ENCODE assay signal across 33 cellular contexts in genomic region chr11:133504906-133505305, GRCh38. TPM values are rescaled to one million over a fixed set of nuclear protein-coding genes. Genes with fewer than 3 reads are reported as not detected.
"Had no signal": no experiment of that assay in that cellular context is flagged by ENCODE, and none has a peak within 500 bp of the region (broad histone marks: within the 10 kb centered on the region; RNA-seq: fewer than 3 reads in every experiment).

No MANE protein-coding gene starts in this region.

- H3K36me3 ChIP-seq: brain microvascular endothelial cell, esophagus squamous epithelium, gastroesophageal sphincter, WERI-Rb-1 had no signal

- H3K27me3 ChIP-seq: brain microvascular endothelial cell had no signal

- H3K9me3 Mint-ChIP-seq: activated B cell treated with CpG ODN at 0.5 μM for 24 hours; activated CD8-positive, alpha-beta T cell treated with anti-CD3 and anti-CD28 coated beads for 36 hours; activated T-cell treated with anti-CD3 and anti-CD28 coated beads, Interleukin-2, amount 50 U/mL, for 4 hours; T-helper 1 cell treated with Interleukin-12 subunit alpha and Interleukin-12 subunit beta and Interleukin-4 antibody, amounts not matched to agents 30 μg/mL and 1 μg/mL, for 36 hours; T-helper 2 cell treated with Interferon-gamma antibody and Interleukin-4, amounts not matched to agents 5 μg/mL and 100 μg/mL, for 36 hours had no signal

- H3K4me1 ChIP-seq: gastroesophageal sphincter had no signal

- ATAC-seq: activated CD4-positive, CD25-positive, alpha-beta regulatory T cell treated with anti-CD3 and anti-CD28 coated beads, Interleukin-2, amount 50 U/mL, for 24 hours; activated CD8-positive, alpha-beta T cell treated with anti-CD3 and anti-CD28 coated beads for 36 hours; activated T-cell treated with anti-CD3 and anti-CD28 coated beads, Interleukin-2, amount 50 U/mL, for 4 hours; activated T-helper 17 cell treated with anti-CD3 and anti-CD28 coated beads, Interleukin-2, amount 50 U/mL, for 72 hours; effector memory CD8-positive, alpha-beta T cell; gastroesophageal sphincter; T-cell had no signal

- H3K4me3 Mint-ChIP-seq: activated B cell treated with CpG ODN at 0.5 μM for 24 hours; activated CD8-positive, alpha-beta T cell treated with anti-CD3 and anti-CD28 coated beads for 36 hours; activated naive CD8-positive, alpha-beta T cell; activated T-cell treated with anti-CD3 and anti-CD28 coated beads, Interleukin-2, amount 50 U/mL, for 4 hours; activated T-helper 17 cell treated with anti-CD3 and anti-CD28 coated beads, Interleukin-2, amount 50 U/mL, for 72 hours; central memory CD8-positive, alpha-beta T cell; effector memory CD8-positive, alpha-beta T cell; T-cell; T-helper 1 cell treated with Interleukin-12 subunit alpha and Interleukin-12 subunit beta and Interleukin-4 antibody, amounts not matched to agents 30 μg/mL and 1 μg/mL, for 36 hours; T-helper 2 cell treated with Interferon-gamma antibody and Interleukin-4, amounts not matched to agents 5 μg/mL and 100 μg/mL, for 36 hours had no signal

- H3K4me1 Mint-ChIP-seq: activated B cell treated with CpG ODN at 0.5 μM for 24 hours; activated T-helper 17 cell treated with anti-CD3 and anti-CD28 coated beads, Interleukin-2, amount 50 U/mL, for 72 hours; central memory CD8-positive, alpha-beta T cell; T-cell had no signal

- H3K27ac ChIP-seq: brain microvascular endothelial cell, esophagus squamous epithelium, gastroesophageal sphincter, WERI-Rb-1 had no signal

- H3K4me3 ChIP-seq: esophagus squamous epithelium, gastroesophageal sphincter had no signal

- H3K9me3 ChIP-seq: esophagus squamous epithelium, gastroesophageal sphincter had no signal

- DNase-seq: activated B cell treated with CpG ODN at 0.5 μM for 24 hours; activated CD4-positive, alpha-beta T cell treated with anti-CD3 and anti-CD28 coated beads for 48 hours; activated CD4-positive, alpha-beta T cell treated with anti-CD3 and anti-CD28 coated beads, Interleukin-2, amount 50 U/mL, for 1 hour; activated CD4-positive, alpha-beta T cell treated with anti-CD3 and anti-CD28 coated beads, Interleukin-2, amount 50 U/mL, for 48 hours; activated CD8-positive, alpha-beta memory T cell treated with anti-CD3 and anti-CD28 coated beads for 24 hours; activated CD8-positive, alpha-beta T cell treated with anti-CD3 and anti-CD28 coated beads for 36 hours; activated effector memory CD4-positive, alpha-beta T cell treated with Interleukin-2 at 50 U/mL for 16 hours; activated gamma-delta T cell treated with Interleukin-2 at 50 U/mL for 16 hours; activated naive CD4-positive, alpha-beta T cell treated with anti-CD3 and anti-CD28 coated beads, Interleukin-2, amount 50 U/mL, for 16 hours; activated naive CD4-positive, alpha-beta T cell treated with Interleukin-2 at 50 U/mL for 16 hours; activated T-cell treated with anti-CD3 and anti-CD28 coated beads, Interleukin-2, amount 50 U/mL, for 4 hours; amniotic stem cell; anterior cingulate cortex; brain microvascular endothelial cell; cortex of kidney; dermis blood vessel endothelial cell; effector CD4-positive, alpha-beta T cell; effector memory CD8-positive, alpha-beta T cell; erythroblast; esophagus squamous epithelium; foreskin melanocyte; T-cell; T1000; WERI-Rb-1 had no signal

- H3K27ac Mint-ChIP-seq: activated B cell treated with CpG ODN at 0.5 μM for 24 hours; activated CD8-positive, alpha-beta T cell treated with anti-CD3 and anti-CD28 coated beads for 36 hours; activated naive CD8-positive, alpha-beta T cell; activated T-helper 17 cell treated with anti-CD3 and anti-CD28 coated beads, Interleukin-2, amount 50 U/mL, for 72 hours; effector memory CD8-positive, alpha-beta T cell; T-cell; T-helper 1 cell treated with Interleukin-12 subunit alpha and Interleukin-12 subunit beta and Interleukin-4 antibody, amounts not matched to agents 30 μg/mL and 1 μg/mL, for 36 hours; T-helper 2 cell treated with Interferon-gamma antibody and Interleukin-4, amounts not matched to agents 5 μg/mL and 100 μg/mL, for 36 hours had no signal

- H3K36me3 Mint-ChIP-seq: activated naive CD8-positive, alpha-beta T cell; T-cell had no signal

- H3K27me3 Mint-ChIP-seq: activated B cell treated with CpG ODN at 0.5 μM for 24 hours; activated CD8-positive, alpha-beta T cell treated with anti-CD3 and anti-CD28 coated beads for 36 hours; activated naive CD8-positive, alpha-beta T cell; activated T-helper 17 cell treated with anti-CD3 and anti-CD28 coated beads, Interleukin-2, amount 50 U/mL, for 72 hours; central memory CD8-positive, alpha-beta T cell; effector memory CD8-positive, alpha-beta T cell had no signal

RNA-seq across cellular contexts. Expression of gene OPCML, which starts 27.4 kb away (rescaled TPM):
- total RNA-seq: activated B cell treated with CpG ODN at 0.5 μM for 24 hours; activated CD8-positive, alpha-beta T cell treated with anti-CD3 and anti-CD28 coated beads for 36 hours; activated T-cell treated with anti-CD3 and anti-CD28 coated beads, Interleukin-2, amount 50 U/mL, for 4 hours; activated T-helper 17 cell treated with anti-CD3 and anti-CD28 coated beads, Interleukin-2, amount 50 U/mL, for 72 hours; bronchial epithelial cell; dermis blood vessel endothelial cell; fibroblast of villous mesenchyme; T-cell had no signal
